ENCODE assay signal across 24 cellular contexts in the genomic region with DNA sequence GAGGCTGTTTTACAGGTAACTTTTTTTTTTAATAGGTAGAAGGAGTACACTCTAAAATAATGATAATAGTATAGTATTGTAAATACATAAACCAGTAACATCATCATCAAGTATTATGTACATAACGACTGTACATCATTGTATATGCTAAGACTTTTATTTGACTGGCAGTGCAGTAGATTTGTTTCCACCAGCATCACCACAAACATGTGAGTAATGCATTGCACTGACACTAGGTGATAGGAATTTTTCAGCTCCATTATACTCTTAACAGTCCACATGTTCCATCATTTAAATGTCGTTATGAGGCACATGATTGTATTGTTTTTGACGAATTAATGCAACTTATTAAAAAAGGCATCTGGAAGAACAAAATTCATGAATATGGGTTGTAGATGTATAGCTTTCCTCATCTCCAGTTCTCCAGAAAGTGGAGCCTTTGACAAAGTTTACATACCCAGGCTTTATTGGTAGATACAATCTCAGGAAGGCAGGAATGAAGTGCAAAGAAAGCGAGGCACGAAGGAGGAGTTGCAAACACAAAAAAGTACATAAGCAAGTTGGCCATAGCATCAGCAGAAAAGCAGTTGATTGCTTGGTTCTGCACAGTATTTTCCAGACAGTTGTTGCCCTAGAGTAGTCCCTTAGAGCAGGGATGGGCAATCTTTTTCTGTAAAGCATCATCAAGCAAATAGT.
"Had no signal": no experiment of that assay in that cellular context is flagged by ENCODE, and none has a peak within 500 bp of the region (broad histone marks: within the 10 kb centered on the region; RNA-seq: fewer than 3 reads in every experiment).

No MANE protein-coding gene starts in this region.

- H3K27ac Mint-ChIP-seq: activated naive CD4-positive, alpha-beta T cell treated with anti-CD3 and anti-CD28 coated beads, Interleukin-2, amount 50 U/mL, for 72 hours; activated T-cell treated with anti-CD3 and anti-CD28 coated beads, Interleukin-2, amount 50 U/mL, for 72 hours; immature natural killer cell; natural killer cell treated with Interleukin-12 subunit alpha and Interleukin-12 subunit beta and Interleukin-15 and Interleukin-18, amount 100 ng/mL, for 72 hours; T-helper 17 cell had no signal

- H3K27ac ChIP-seq: body of pancreas, gastroesophageal sphincter, neutrophil, parathyroid adenoma, tibial artery, uterus, WERI-Rb-1 had no signal

- H3K4me1 Mint-ChIP-seq: central memory CD8-positive, alpha-beta T cell; immature natural killer cell; T-helper 17 cell had no signal

- H3K36me3 Mint-ChIP-seq: activated naive CD4-positive, alpha-beta T cell treated with anti-CD3 and anti-CD28 coated beads, Interleukin-2, amount 50 U/mL, for 72 hours; immature natural killer cell; natural killer cell treated with Interleukin-12 subunit alpha and Interleukin-12 subunit beta and Interleukin-15 and Interleukin-18, amount 100 ng/mL, for 72 hours had no signal

- H3K27me3 Mint-ChIP-seq: central memory CD8-positive, alpha-beta T cell; natural killer cell treated with Interleukin-12 subunit alpha and Interleukin-12 subunit beta and Interleukin-15 and Interleukin-18, amount 100 ng/mL, for 72 hours had no signal

- H3K9me3 ChIP-seq: body of pancreas, gastroesophageal sphincter, neutrophil, tibial artery, uterus had no signal

- DNase-seq: activated CD4-positive, alpha-beta T cell treated with anti-CD3 and anti-CD28 coated beads for 1 hour; activated CD8-positive, alpha-beta memory T cell treated with anti-CD3 and anti-CD28 coated beads for 24 hours; activated CD8-positive, alpha-beta memory T cell treated with anti-CD3 and anti-CD28 coated beads, Interleukin-2, amount 50 U/mL, for 48 hours; activated gamma-delta T cell; activated T-cell treated with anti-CD3 and anti-CD28 coated beads, Interleukin-2, amount 50 U/mL, for 72 hours; amniotic stem cell; body of pancreas; cortex of kidney; immature natural killer cell; mesendoderm; stimulated activated CD8-positive, alpha-beta memory T cell treated with anti-CD3 and anti-CD28 coated beads, Interleukin-4, amount 100 ng/mL, for 48 hours; stimulated activated naive CD8-positive, alpha-beta T cell treated with anti-CD3 and anti-CD28 coated beads, Interleukin-15, Interleukin-2, amounts not matched to agents 100 U/mL and 50 U/mL, for 24 hours; substantia nigra; T-helper 17 cell; tibial artery; uterus; WERI-Rb-1 had no signal

- H3K4me3 Mint-ChIP-seq: activated T-cell treated with anti-CD3 and anti-CD28 coated beads, Interleukin-2, amount 50 U/mL, for 72 hours; central memory CD8-positive, alpha-beta T cell; immature natural killer cell; natural killer cell treated with Interleukin-12 subunit alpha and Interleukin-12 subunit beta and Interleukin-15 and Interleukin-18, amount 100 ng/mL, for 72 hours; T-helper 17 cell had no signal

- H3K27me3 ChIP-seq: body of pancreas, gastroesophageal sphincter, neutrophil, tibial artery, uterus had no signal

- FAIRE-seq: endometrium had no signal

- H3K9ac ChIP-seq: parathyroid adenoma had no signal

- H3K36me3 ChIP-seq: gastroesophageal sphincter, neutrophil, tibial artery, uterus, WERI-Rb-1 had no signal

- H3K9me3 Mint-ChIP-seq: activated T-cell treated with anti-CD3 and anti-CD28 coated beads, Interleukin-2, amount 50 U/mL, for 72 hours had no signal

- H2AFZ ChIP-seq: parathyroid adenoma had no signal

- ATAC-seq: activated naive CD4-positive, alpha-beta T cell treated with anti-CD3 and anti-CD28 coated beads, Interleukin-2, amount 50 U/mL, for 72 hours; activated T-cell treated with anti-CD3 and anti-CD28 coated beads, Interleukin-2, amount 50 U/mL, for 72 hours; body of pancreas; gastroesophageal sphincter; natural killer cell treated with Interleukin-12 subunit alpha and Interleukin-12 subunit beta and Interleukin-15 and Interleukin-18, amount 100 ng/mL, for 72 hours; stimulated activated naive CD8-positive, alpha-beta T cell treated with anti-CD3 and anti-CD28 coated beads, Interleukin-15, Interleukin-2, amounts not matched to agents 100 U/mL and 50 U/mL, for 24 hours; T-helper 17 cell had no signal

- H3K79me2 ChIP-seq: parathyroid adenoma had no signal

- H3K4me3 ChIP-seq: body of pancreas, gastroesophageal sphincter, tibial artery, uterus had no signal

- H3K4me1 ChIP-seq: body of pancreas, gastroesophageal sphincter, parathyroid adenoma, tibial artery, uterus had no signal
